Comparison of ENCODE assay signal across 29 cellular contexts in genomic region chr12:80713419-80713818, GRCh38. TPM values are rescaled to one million over a fixed set of nuclear protein-coding genes. Genes with fewer than 3 reads are reported as not detected.
A peak's percentile ranks its signal among the peaks of the same experiment; 100 is the strongest.
DNase-seq lines count a peak whose midpoint lies in the region; ATAC-seq and TF ChIP-seq lines count a peak whose summit lies in the region.
"Had no signal": no experiment of that assay in that cellular context is flagged by ENCODE, and none has a peak within 500 bp of the region (broad histone marks: within the 10 kb centered on the region; RNA-seq: fewer than 3 reads in every experiment).

No MANE protein-coding gene starts in this region.

- no peak for DNase-seq in right cardiac atrium
- DNase-seq in left ventricle myocardium inferior, result no peak
- no peak for DNase-seq in stimulated activated CD4-positive, alpha-beta T cell treated with anti-CD3 and anti-CD28 coated beads, Interleukin-15, amount 100 ng/mL, for 24 hours
- DNase-seq in DMS 273 (lab: John Stamatoyannopoulos, UW; ENCODE audit: unreplicated experiment), result no peak
- DNase-seq in NCI-H226, result no peak
- DNase-seq in superior temporal gyrus (ENCODE audit: extremely low spot score), result no peak
- DNase-seq: 8988T; activated CD4-positive, alpha-beta T cell treated with anti-CD3 and anti-CD28 coated beads for 48 hours; activated T-cell treated with anti-CD3 and anti-CD28 coated beads, Interleukin-2, amount 50 U/mL, for 4 hours; adrenal gland; CD4-positive, CD25-positive, alpha-beta regulatory T cell; Kasumi-1; mammary epithelial cell; NCI-H1048; NCI-H187; NCI-H2171 treated with DMSO at 0.1 percent for 48 hours; NCI-H526; NK-92 treated with Interleukin-12 subunit alpha and Interleukin-12 subunit beta, amount 100 ng/mL, for 24 hours; SHP77; stimulated activated naive CD4-positive, alpha-beta T cell; uterus had no signal

- peak overlapping the region; percentile 65 for H3K4me2 ChIP-seq in parathyroid adenoma (ENCODE audit: low read length)

- no peak for TF ChIP-seq CTCF in left ventricle myocardium inferior (IDR thresholded peaks at IDR 0.05; ENCODE audit: borderline replicate concordance)
- TF ChIP-seq CTCF in parathyroid adenoma (IDR thresholded peaks at IDR 0.05), result no peak

- H3K9ac ChIP-seq in parathyroid adenoma, result no peak overlapping the region

- H3K9me3 ChIP-seq in right cardiac atrium (ENCODE audit: control insufficient read depth, low read length) (no peaks in the 10 kb centered on the region), left ventricle myocardium inferior (replicated peaks) (no peaks in the 10 kb centered on the region), iPS-18c (ENCODE audit: control insufficient read depth, insufficient read depth, low read length) (peaks cover 2% of the 10 kb centered on the region), parathyroid adenoma (ENCODE audit: control insufficient read depth, low read length) (no peaks in the 10 kb centered on the region)
- H3K9me3 ChIP-seq: adrenal gland, uterus had no signal

- intact Hi-C loops in right cardiac atrium (cut with DNase I), result no loop called here
- intact Hi-C loops in left ventricle myocardium inferior (cut with micrococcal nuclease), result no loop called here

- peak overlapping the region; percentile 63 for H3K4me3 ChIP-seq in right cardiac atrium (ENCODE audit: low read length)
- H3K4me3 ChIP-seq in left ventricle myocardium inferior, result no peak overlapping the region
- peak overlapping the region; percentile 40; the same call in 1 of the 2 replicates for H3K4me3 ChIP-seq in iPS-18c (ENCODE audit: insufficient read depth, low read depth, low read length)
- peak overlapping the region; percentile 40 for H3K4me3 ChIP-seq in parathyroid adenoma (ENCODE audit: low read depth, low read length)
- H3K4me3 ChIP-seq: adrenal gland, uterus had no signal

- H2AFZ ChIP-seq in parathyroid adenoma, result peak overlapping the region; percentile 48

- H3K4me1 ChIP-seq in right cardiac atrium (ENCODE audit: control insufficient read depth, insufficient read depth, low read length), result peaks cover 3% of the 10 kb centered on the region
- no peaks in the 10 kb centered on the region for H3K4me1 ChIP-seq in left ventricle myocardium inferior
- no peaks in the 10 kb centered on the region for H3K4me1 ChIP-seq in parathyroid adenoma
- H3K4me1 ChIP-seq: adrenal gland, uterus had no signal

- ATAC-seq in right cardiac atrium, result no peak
- ATAC-seq: activated T-cell treated with anti-CD3 and anti-CD28 coated beads, Interleukin-2, amount 50 U/mL, for 4 hours had no signal

- WGBS in right cardiac atrium, result 62% methylated on average over 4 of the region's 4 CpGs

- H3K36me3 ChIP-seq in left ventricle myocardium inferior, result no peaks in the 10 kb centered on the region
- H3K36me3 ChIP-seq in parathyroid adenoma (ENCODE audit: control insufficient read depth, insufficient read depth, low read length), result no peaks in the 10 kb centered on the region
- H3K36me3 ChIP-seq: adrenal gland, uterus had no signal

- H3K27me3 ChIP-seq in right cardiac atrium (ENCODE audit: control insufficient read depth, insufficient read depth) (peaks cover 3% of the 10 kb centered on the region), left ventricle myocardium inferior (ENCODE audit: low read depth) (peaks cover 93% of the 10 kb centered on the region), parathyroid adenoma (ENCODE audit: control insufficient read depth, insufficient read depth, low read length) (no peaks in the 10 kb centered on the region)
- H3K27me3 ChIP-seq: uterus had no signal

- no peaks in the 10 kb centered on the region for H3K79me2 ChIP-seq in parathyroid adenoma

- H3K27ac ChIP-seq in right cardiac atrium (ENCODE audit: low read length), result no peak overlapping the region
- no peak overlapping the region for H3K27ac ChIP-seq in left ventricle myocardium inferior (replicated peaks)
- H3K27ac ChIP-seq in parathyroid adenoma, result no peak overlapping the region
- H3K27ac ChIP-seq: adrenal gland, HL-60, uterus had no signal

RNA-seq across cellular contexts. Expression of gene MYF5, which starts 3.3 kb away (rescaled TPM):
- total RNA-seq in right cardiac atrium, result not detected
- not detected for polyA plus RNA-seq in right cardiac atrium
- not detected for total RNA-seq in left ventricle myocardium inferior
- total RNA-seq: activated T-cell treated with anti-CD3 and anti-CD28 coated beads, Interleukin-2, amount 50 U/mL, for 4 hours; adrenal gland; CD4-positive, CD25-positive, alpha-beta regulatory T cell; chondrocyte; glomerular endothelial cell; mammary epithelial cell; omental fat pad; T-helper 2 cell treated with Interferon-gamma antibody and Interleukin-4, amounts not matched to agents 100 ng/mL and 5 ng/mL, for 36 hours; temporal lobe; uterus had no signal
- polyA plus RNA-seq: adrenal gland; CD4-positive, CD25-positive, alpha-beta regulatory T cell; mammary epithelial cell had no signal

RNA-seq across cellular contexts. Expression of gene MYF6, which starts 6.0 kb away (rescaled TPM):
- total RNA-seq in right cardiac atrium (not detected), left ventricle myocardium inferior (not detected)
- polyA plus RNA-seq in right cardiac atrium, result 0.11 TPM
- total RNA-seq: activated T-cell treated with anti-CD3 and anti-CD28 coated beads, Interleukin-2, amount 50 U/mL, for 4 hours; CD4-positive, CD25-positive, alpha-beta regulatory T cell; chondrocyte; glomerular endothelial cell; mammary epithelial cell; T-helper 2 cell treated with Interferon-gamma antibody and Interleukin-4, amounts not matched to agents 100 ng/mL and 5 ng/mL, for 36 hours; uterus had no signal
- polyA plus RNA-seq: CD4-positive, CD25-positive, alpha-beta regulatory T cell; mammary epithelial cell had no signal
